21 cellular contexts compared by ENCODE assay signal in genomic region chr5:23014251-23014650, GRCh38.
DNase-seq lines count a peak whose midpoint lies in the region; ATAC-seq, FAIRE-seq and TF ChIP-seq lines count a peak whose summit lies in the region.
"Had no signal": no experiment of that assay in that cellular context is flagged by ENCODE, and none has a peak within 500 bp of the region (broad histone marks: within the 10 kb centered on the region; RNA-seq: fewer than 3 reads in every experiment).

No MANE protein-coding gene starts in this region.

- H3K4me1 Mint-ChIP-seq in CD8-positive, alpha-beta T cell (ENCODE audit: low read depth) = no peaks in the 10 kb centered on the region
- H3K4me1 Mint-ChIP-seq: endodermal cell had no signal

- H3K4me2 ChIP-seq in Loucy (ENCODE audit: low read depth, low read length, poor library complexity, severe bottlenecking) = peak overlapping the region; percentile 74

- POLR2A ChIA-PET in CD8-positive, alpha-beta T cell (lab: Charles Lee) = no interaction called here

- no peaks in the 10 kb centered on the region for H3K4me1 ChIP-seq in CD8-positive, alpha-beta T cell (ENCODE audit: insufficient read depth, low read length)
- peaks cover 5% of the 10 kb centered on the region for H3K4me1 ChIP-seq in Loucy (ENCODE audit: insufficient read depth, low read length, poor library complexity, severe bottlenecking)
- H3K4me1 ChIP-seq in esophagus muscularis mucosa = peaks cover 0 to 10% (median 7%) of the 10 kb centered on the region in 4 donors
- H3K4me1 ChIP-seq: thyroid gland had no signal

- no peak overlapping the region for H3K9ac ChIP-seq in Loucy (ENCODE audit: low read depth, low read length, poor library complexity, severe bottlenecking)

- WGBS in esophagus muscularis mucosa = 39% methylated on average over 1 of the region's 1 CpG

- no peak for ATAC-seq in CD8-positive, alpha-beta T cell
- no peak for ATAC-seq in HG02588 (IDR thresholded peaks at IDR 0.05; ENCODE audit: unreplicated experiment)
- no peak for ATAC-seq in GM19452 (IDR thresholded peaks at IDR 0.05; ENCODE audit: unreplicated experiment)
- ATAC-seq: right cardiac atrium had no signal

- no peaks in the 10 kb centered on the region for H3K36me3 Mint-ChIP-seq in CD8-positive, alpha-beta T cell
- H3K36me3 Mint-ChIP-seq: CD4-positive, CD25-positive, alpha-beta regulatory T cell; memory B cell had no signal

- H4K20me1 ChIP-seq in Loucy (ENCODE audit: insufficient read depth, low read length, poor library complexity, severe bottlenecking) = no peaks in the 10 kb centered on the region

- no peaks in the 10 kb centered on the region for H3K27me3 ChIP-seq in CD8-positive, alpha-beta T cell (ENCODE audit: insufficient read depth, low read length)
- H3K27me3 ChIP-seq in Loucy (ENCODE audit: insufficient read depth, low read length, poor library complexity, severe bottlenecking) (no peaks in the 10 kb centered on the region), esophagus muscularis mucosa (no peaks in the 10 kb centered on the region)
- H3K27me3 ChIP-seq: cardiac muscle cell, thyroid gland had no signal

- H3K79me2 ChIP-seq in Loucy (ENCODE audit: insufficient read depth, low read length) = no peaks in the 10 kb centered on the region

- no peaks in the 10 kb centered on the region for H3K27me3 Mint-ChIP-seq in CD8-positive, alpha-beta T cell (ENCODE audit: low read depth)
- H3K27me3 Mint-ChIP-seq: CD4-positive, CD25-positive, alpha-beta regulatory T cell; memory B cell had no signal

- CTCF ChIA-PET in CD8-positive, alpha-beta T cell (lab: Charles Lee) = no interaction called here

- H3K36me3 ChIP-seq in CD8-positive, alpha-beta T cell (ENCODE audit: insufficient read depth, low read length) = no peaks in the 10 kb centered on the region
- H3K36me3 ChIP-seq in Loucy (ENCODE audit: insufficient read depth, low read length) (no peaks in the 10 kb centered on the region), esophagus muscularis mucosa (no peaks in the 10 kb centered on the region)
- H3K36me3 ChIP-seq: cardiac muscle cell, thyroid gland had no signal

- H2AFZ ChIP-seq in Loucy (ENCODE audit: low read length) = peak overlapping the region; percentile 91

- H3K27ac ChIP-seq in CD8-positive, alpha-beta T cell (ENCODE audit: low read depth, low read length) = no peak overlapping the region
- no peak overlapping the region for H3K27ac ChIP-seq in esophagus muscularis mucosa (replicated peaks in 1 of 4)
- H3K27ac ChIP-seq: cardiac muscle cell, thyroid gland had no signal

- H3K27ac Mint-ChIP-seq in CD8-positive, alpha-beta T cell = no peak overlapping the region
- H3K27ac Mint-ChIP-seq: CD4-positive, CD25-positive, alpha-beta regulatory T cell; endodermal cell; memory B cell had no signal

- no peaks in the 10 kb centered on the region for H3F3A ChIP-seq in Loucy (ENCODE audit: low read depth)

- DNase-seq in CD8-positive, alpha-beta T cell = no peak
- peak; percentile 92 for DNase-seq in NCI-H69 (lab: John Stamatoyannopoulos, UW)
- no peak for DNase-seq in esophagus muscularis mucosa (ENCODE audit: extremely low spot score)
- DNase-seq in RCC 7860 (ENCODE audit: low spot score) = no peak
- no peak for DNase-seq in NCI-H146 treated with DMSO at 0.1 percent for 48 hours (lab: John Stamatoyannopoulos, UW; ENCODE audit: unreplicated experiment)
- DNase-seq: activated naive CD4-positive, alpha-beta T cell treated with Interleukin-2 at 50 U/mL for 16 hours; CD4-positive, CD25-positive, alpha-beta regulatory T cell; endodermal cell; foreskin melanocyte; MV-4-11; right cardiac atrium; stimulated activated CD4-positive, alpha-beta T cell treated with anti-CD3 and anti-CD28 coated beads, Interleukin-2, amount 100 ng/mL, for 24 hours; stimulated activated CD8-positive, alpha-beta memory T cell treated with anti-CD3 and anti-CD28 coated beads, Interleukin-4, amount 100 ng/mL, for 48 hours; SW 1271; thyroid gland had no signal

- TF ChIP-seq CTCF in CD8-positive, alpha-beta T cell (IDR thresholded peaks at IDR 0.05) = no peak
- TF ChIP-seq CTCF in Loucy (conservative IDR thresholded peaks at IDR 0.05; ENCODE audit: low read length) (no peak), esophagus muscularis mucosa (IDR thresholded peaks at IDR 0.05) (no peak)

- H3K4me3 ChIP-seq in CD8-positive, alpha-beta T cell (ENCODE audit: low read depth, low read length) = no peak overlapping the region
- H3K4me3 ChIP-seq in Loucy (ENCODE audit: low read length, poor library complexity, severe bottlenecking) (peak overlapping the region; percentile 69), esophagus muscularis mucosa (peak overlapping the region in 3 of 4 donors; percentile 16 to 40 (median 38))
- H3K4me3 ChIP-seq: cardiac muscle cell, thyroid gland had no signal

- H3K9me2 ChIP-seq in Loucy (replicated peaks; ENCODE audit: low read depth, low read length) = no peaks in the 10 kb centered on the region

- peak overlapping the region; percentile 19 for H3K4me3 Mint-ChIP-seq in CD8-positive, alpha-beta T cell
- H3K4me3 Mint-ChIP-seq: endodermal cell had no signal

- TF ChIP-seq EP300 in esophagus muscularis mucosa (IDR thresholded peaks at IDR 0.05) = no peak

- no peak for TF ChIP-seq POLR2A in esophagus muscularis mucosa (IDR thresholded peaks at IDR 0.05; ENCODE audit: low read depth)

- no peaks in the 10 kb centered on the region for H3K9me3 ChIP-seq in CD8-positive, alpha-beta T cell (ENCODE audit: low read length)
- H3K9me3 ChIP-seq in Loucy (ENCODE audit: insufficient read depth, low read depth, low read length) (no peaks in the 10 kb centered on the region), esophagus muscularis mucosa (no peaks in the 10 kb centered on the region)
- H3K9me3 ChIP-seq: thyroid gland had no signal

- peaks cover 6% of the 10 kb centered on the region for H3K9me3 Mint-ChIP-seq in CD8-positive, alpha-beta T cell
- H3K9me3 Mint-ChIP-seq: endodermal cell had no signal

- no peak for FAIRE-seq in RCC 7860 (lab: Jason Lieb, UNC)
- FAIRE-seq: GM19239 had no signal

- intact Hi-C loops in CD8-positive, alpha-beta T cell (cut with DNase I, micrococcal nuclease) = no loop called here
- intact Hi-C loops in esophagus muscularis mucosa (cut with DNase I) = no loop called here
